Comparison of ENCODE assay signal across 8 cellular contexts in genomic region chr11:119057000-119057769, GRCh38. TPM values are rescaled to one million over a fixed set of nuclear protein-coding genes. Genes with fewer than 3 reads are reported as not detected.
DNase-seq lines count a peak whose midpoint lies in the region; ATAC-seq lines count a peak whose summit lies in the region.

A gene with protein sequence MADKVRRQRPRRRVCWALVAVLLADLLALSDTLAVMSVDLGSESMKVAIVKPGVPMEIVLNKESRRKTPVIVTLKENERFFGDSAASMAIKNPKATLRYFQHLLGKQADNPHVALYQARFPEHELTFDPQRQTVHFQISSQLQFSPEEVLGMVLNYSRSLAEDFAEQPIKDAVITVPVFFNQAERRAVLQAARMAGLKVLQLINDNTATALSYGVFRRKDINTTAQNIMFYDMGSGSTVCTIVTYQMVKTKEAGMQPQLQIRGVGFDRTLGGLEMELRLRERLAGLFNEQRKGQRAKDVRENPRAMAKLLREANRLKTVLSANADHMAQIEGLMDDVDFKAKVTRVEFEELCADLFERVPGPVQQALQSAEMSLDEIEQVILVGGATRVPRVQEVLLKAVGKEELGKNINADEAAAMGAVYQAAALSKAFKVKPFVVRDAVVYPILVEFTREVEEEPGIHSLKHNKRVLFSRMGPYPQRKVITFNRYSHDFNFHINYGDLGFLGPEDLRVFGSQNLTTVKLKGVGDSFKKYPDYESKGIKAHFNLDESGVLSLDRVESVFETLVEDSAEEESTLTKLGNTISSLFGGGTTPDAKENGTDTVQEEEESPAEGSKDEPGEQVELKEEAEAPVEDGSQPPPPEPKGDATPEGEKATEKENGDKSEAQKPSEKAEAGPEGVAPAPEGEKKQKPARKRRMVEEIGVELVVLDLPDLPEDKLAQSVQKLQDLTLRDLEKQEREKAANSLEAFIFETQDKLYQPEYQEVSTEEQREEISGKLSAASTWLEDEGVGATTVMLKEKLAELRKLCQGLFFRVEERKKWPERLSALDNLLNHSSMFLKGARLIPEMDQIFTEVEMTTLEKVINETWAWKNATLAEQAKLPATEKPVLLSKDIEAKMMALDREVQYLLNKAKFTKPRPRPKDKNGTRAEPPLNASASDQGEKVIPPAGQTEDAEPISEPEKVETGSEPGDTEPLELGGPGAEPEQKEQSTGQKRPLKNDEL (minus strand): TSS chr11:119057205. CDS start chr11:119056160, 1,045 bp downstream.

- H3K9me3 ChIP-seq in BLaER1 treated with 17β-estradiol and CSF1 and Interleukin-3, amounts not matched to agents 10 nM and 100 nM (replicated peaks in 1 of 11): peaks cover 0 to 2% (median 0%) of the 10 kb centered on the region in 11 experiments; a peak in 2 of 22 replicates

- peak within 1 kb of the TSS; percentile 91 to 99 (median 97) for H3K9ac ChIP-seq in BLaER1 treated with 17β-estradiol and CSF1 and Interleukin-3, amounts not matched to agents 10 nM and 100 nM

- H3K4me1 Mint-ChIP-seq in activated CD4-positive, alpha-beta T cell treated with anti-CD3 and anti-CD28 coated beads, Interleukin-2, amount 10 ng/mL, durations not matched to agents 7 days and 5 days: peaks cover 37% of the 10 kb centered on the region

- peak within 1 kb of the TSS; percentile 97 for H3K4me3 Mint-ChIP-seq in activated CD4-positive, alpha-beta T cell treated with anti-CD3 and anti-CD28 coated beads, Interleukin-2, amount 10 ng/mL, durations not matched to agents 7 days and 5 days

- DNase-seq in NCI-H526 treated with DMSO at 0.1 percent for 48 hours (lab: John Stamatoyannopoulos, UW): peak; percentile 99
- peak; percentile 99 for DNase-seq in activated CD4-positive, alpha-beta T cell treated with anti-CD3 and anti-CD28 coated beads, Interleukin-2, amount 10 ng/mL, durations not matched to agents 7 days and 5 days
- peak; percentile 85 for DNase-seq in cortex of kidney (lab: John Stamatoyannopoulos, UW)
- DNase-seq in left lobe of liver (ENCODE audit: low spot score): peak; percentile 99
- DNase-seq in stimulated activated CD4-positive, alpha-beta T cell treated with anti-CD3 and anti-CD28 coated beads, Interleukin-2, amount 100 ng/mL, for 4 hours (ENCODE audit: low read depth): peak; percentile 97

- peaks cover 20 to 34% (median 24%) of the 10 kb centered on the region in 10 experiments for H3K4me1 ChIP-seq in BLaER1 treated with 17β-estradiol and CSF1 and Interleukin-3, amounts not matched to agents 10 nM and 100 nM

- peak within 1 kb of the TSS; percentile 84 to 100 (median 94) for H3K4me3 ChIP-seq in BLaER1 treated with 17β-estradiol and CSF1 and Interleukin-3, amounts not matched to agents 10 nM and 100 nM

- H3K4me2 ChIP-seq in BLaER1 treated with 17β-estradiol and CSF1 and Interleukin-3, amounts not matched to agents 10 nM and 100 nM: peak within 1 kb of the TSS; percentile 83 to 97 (median 91)

- H3K27me3 ChIP-seq in BLaER1 treated with 17β-estradiol and CSF1 and Interleukin-3, amounts not matched to agents 10 nM and 100 nM: no peaks in the 10 kb centered on the region

- no peaks in the 10 kb centered on the region for H3K9me3 Mint-ChIP-seq in activated CD4-positive, alpha-beta T cell treated with anti-CD3 and anti-CD28 coated beads, Interleukin-2, amount 10 ng/mL, durations not matched to agents 7 days and 5 days

- H3K27ac ChIP-seq in BLaER1 treated with 17β-estradiol and CSF1 and Interleukin-3, amounts not matched to agents 10 nM and 100 nM: peak within 1 kb of the TSS; percentile 87 to 98 (median 95)

- POLR2A ChIA-PET in activated CD4-positive, alpha-beta T cell treated with anti-CD3 and anti-CD28 coated beads, Interleukin-2, amount 10 ng/mL, durations not matched to agents 7 days and 5 days (lab: Charles Lee): interaction anchor here (1.3 to 1.7 kb wide), 2 partner anchors 10 to 39 kb away, joined by 3 to 8 read pairs; partner anchors contain the start of gene VPS11

- H3K27ac Mint-ChIP-seq in activated CD4-positive, alpha-beta T cell treated with anti-CD3 and anti-CD28 coated beads, Interleukin-2, amount 10 ng/mL, durations not matched to agents 7 days and 5 days: peak within 1 kb of the TSS; percentile 98

- ATAC-seq in GM19324 (IDR thresholded peaks at IDR 0.05; ENCODE audit: low FRiP score, unreplicated experiment): peak; percentile 96
- peak; percentile 74 for ATAC-seq in HG03469 (IDR thresholded peaks at IDR 0.05; ENCODE audit: unreplicated experiment)
- peak; percentile 92 for ATAC-seq in left lobe of liver

- peaks cover 32 to 50% (median 35%) of the 10 kb centered on the region in 11 experiments for H3K36me3 ChIP-seq in BLaER1 treated with 17β-estradiol and CSF1 and Interleukin-3, amounts not matched to agents 10 nM and 100 nM

- H3K36me3 Mint-ChIP-seq in activated CD4-positive, alpha-beta T cell treated with anti-CD3 and anti-CD28 coated beads, Interleukin-2, amount 10 ng/mL, durations not matched to agents 7 days and 5 days (ENCODE audit: low read depth): peaks cover 38% of the 10 kb centered on the region

- no peaks in the 10 kb centered on the region for H3K27me3 Mint-ChIP-seq in activated CD4-positive, alpha-beta T cell treated with anti-CD3 and anti-CD28 coated beads, Interleukin-2, amount 10 ng/mL, durations not matched to agents 7 days and 5 days

- peaks cover 14 to 46% (median 38%) of the 10 kb centered on the region in 11 experiments; a peak in 19 of 22 replicates for H4K20me1 ChIP-seq in BLaER1 treated with 17β-estradiol and CSF1 and Interleukin-3, amounts not matched to agents 10 nM and 100 nM

- CTCF ChIA-PET in activated CD4-positive, alpha-beta T cell treated with anti-CD3 and anti-CD28 coated beads, Interleukin-2, amount 10 ng/mL, durations not matched to agents 7 days and 5 days (lab: Charles Lee): interaction anchor here (0.6 to 3.4 kb wide), 7 partner anchors 9 to 281 kb away, joined by 3 to 15 read pairs (median 5); partner anchors contain the start of genes SLC37A4 and VPS11

RNA-seq across cellular contexts. Expression of the gene that starts here (rescaled TPM):
- 100 to 1,000 TPM; 117 to 119 TPM for total RNA-seq in activated CD4-positive, alpha-beta T cell treated with anti-CD3 and anti-CD28 coated beads, Interleukin-2, amount 10 ng/mL, durations not matched to agents 7 days and 5 days
- total RNA-seq in left lobe of liver: 205 TPM

Comparison
In these comparisons a context has a peak if more than half of its experiments do, and no peak if none do; other contexts are left out.
1. Peak in every context shown above with its lines: DNase-seq, ATAC-seq, H3K4me3 ChIP-seq and H3K27ac ChIP-seq.